Comparison of ENCODE assay signal across 22 cellular contexts in genomic region chr2:204585930-204586329, GRCh38.
"Had no signal": no experiment of that assay in that cellular context is flagged by ENCODE, and none has a peak within 500 bp of the region (broad histone marks: within the 10 kb centered on the region; RNA-seq: fewer than 3 reads in every experiment).

No MANE protein-coding gene starts in this region.

- H3K36me3 Mint-ChIP-seq: natural killer cell; stimulated activated effector memory CD8-positive, alpha-beta T cell treated with anti-CD3 and anti-CD28 coated beads, Interleukin-12 subunit alpha, Interleukin-12 subunit beta, amount 100 ng/mL, for 72 hours had no signal

- H3K27me3 Mint-ChIP-seq: progenitor cell of endocrine pancreas had no signal

- DNase-seq: effector memory CD4-positive, alpha-beta T cell; gastrocnemius medialis; heart right ventricle; hypothalamus; islet precursor cell; mammary epithelial cell; natural killer cell; right cardiac atrium; stimulated activated CD4-positive, alpha-beta T cell treated with anti-CD3 and anti-CD28 coated beads, Interleukin-4, amount 100 ng/mL, for 1 hour; stimulated activated CD8-positive, alpha-beta memory T cell treated with anti-CD3 and anti-CD28 coated beads, Interleukin-4, amount 100 ng/mL, for 48 hours; stimulated activated naive CD8-positive, alpha-beta T cell treated with anti-CD3 and anti-CD28 coated beads, Interleukin-15, Interleukin-2, amounts not matched to agents 100 U/mL and 50 U/mL, for 24 hours; tibial artery; upper lobe of right lung had no signal

- FAIRE-seq: endometrium, pancreas had no signal

- H3K27ac ChIP-seq: epithelial cell of prostate, esophagus muscularis mucosa, gastrocnemius medialis, heart right ventricle, pancreas, suprapubic skin, tibial artery, upper lobe of right lung had no signal

- H3K4me1 ChIP-seq: gastrocnemius medialis, heart right ventricle, pancreas, suprapubic skin, tibial artery, upper lobe of right lung had no signal

- H3K4me3 Mint-ChIP-seq: natural killer cell; neural crest cell; stimulated activated effector memory CD8-positive, alpha-beta T cell treated with anti-CD3 and anti-CD28 coated beads, Interleukin-12 subunit alpha, Interleukin-12 subunit beta, amount 100 ng/mL, for 72 hours had no signal

- H3K4me3 ChIP-seq: esophagus muscularis mucosa, gastrocnemius medialis, heart right ventricle, pancreas, suprapubic skin, tibial artery, upper lobe of right lung had no signal

- H3K9me3 ChIP-seq: gastrocnemius medialis, pancreas, upper lobe of right lung had no signal

- ATAC-seq: gastrocnemius medialis; heart right ventricle; left lobe of liver; natural killer cell; right cardiac atrium; stimulated activated effector memory CD8-positive, alpha-beta T cell treated with anti-CD3 and anti-CD28 coated beads, Interleukin-12 subunit alpha, Interleukin-12 subunit beta, amount 100 ng/mL, for 72 hours; stimulated activated naive CD8-positive, alpha-beta T cell treated with anti-CD3 and anti-CD28 coated beads, Interleukin-15, Interleukin-2, amounts not matched to agents 100 U/mL and 50 U/mL, for 24 hours; upper lobe of right lung had no signal

- H3K27me3 ChIP-seq: esophagus muscularis mucosa, gastrocnemius medialis, heart right ventricle, pancreas, suprapubic skin, tibial artery, upper lobe of right lung had no signal

- H3K4me1 Mint-ChIP-seq: natural killer cell; stimulated activated effector memory CD8-positive, alpha-beta T cell treated with anti-CD3 and anti-CD28 coated beads, Interleukin-12 subunit alpha, Interleukin-12 subunit beta, amount 100 ng/mL, for 72 hours had no signal

- H3K36me3 ChIP-seq: esophagus muscularis mucosa, gastrocnemius medialis, heart right ventricle, pancreas, suprapubic skin, upper lobe of right lung had no signal

- H3K27ac Mint-ChIP-seq: natural killer cell; progenitor cell of endocrine pancreas; stimulated activated effector memory CD8-positive, alpha-beta T cell treated with anti-CD3 and anti-CD28 coated beads, Interleukin-12 subunit alpha, Interleukin-12 subunit beta, amount 100 ng/mL, for 72 hours had no signal
